Comparison of ENCODE assay signal across 26 cellular contexts in the genomic region with DNA sequence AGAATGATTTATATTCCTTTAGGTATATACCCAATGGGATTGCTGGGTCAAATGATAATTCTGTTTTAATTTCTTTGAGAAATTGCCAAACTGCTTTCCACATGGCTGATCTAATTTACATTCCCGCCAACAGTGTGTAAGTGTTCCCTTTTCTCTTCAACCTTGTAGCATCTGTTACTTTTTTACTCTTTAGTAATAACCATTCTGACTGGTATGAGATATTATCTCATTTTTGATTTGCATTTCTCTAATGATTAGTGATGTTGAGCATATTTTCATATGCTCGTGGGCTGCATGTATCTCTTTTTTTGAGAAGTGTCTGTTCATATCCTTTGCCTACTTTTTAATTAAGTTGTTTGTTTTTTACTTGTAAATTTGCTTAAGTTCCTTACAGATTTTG.
"Had no signal": no experiment of that assay in that cellular context is flagged by ENCODE, and none has a peak within 500 bp of the region (broad histone marks: within the 10 kb centered on the region; RNA-seq: fewer than 3 reads in every experiment).

No MANE protein-coding gene starts in this region.

- H3K36me3 Mint-ChIP-seq: naive thymus-derived CD8-positive, alpha-beta T cell; neural progenitor cell; stimulated activated memory B cell treated with anti-CD40 and anti-IgM and Interleukin-4, amounts not matched to agents 10 μg/mL and 1 μg/mL and 100 μg/mL, for 72 hours had no signal

- H3K79me2 ChIP-seq: parathyroid adenoma had no signal

- H3K9me3 Mint-ChIP-seq: nephron progenitor cell had no signal

- H2AFZ ChIP-seq: neural progenitor cell, parathyroid adenoma had no signal

- DNase-seq: islet precursor cell; left lung; lower lobe of right lung; mammary epithelial cell; mesenchymal stem cell; naive thymus-derived CD8-positive, alpha-beta T cell; nephron progenitor cell; occipital lobe; right lobe of liver; stimulated activated CD4-positive, alpha-beta T cell treated with anti-CD3 and anti-CD28 coated beads, Interleukin-1b, Interleukin-23, amount 100 ng/mL, for 48 hours; stimulated activated CD4-positive, alpha-beta T cell treated with anti-CD3 and anti-CD28 coated beads, Interleukin-2, amount 100 ng/mL, for 48 hours; stimulated activated CD4-positive, alpha-beta T cell treated with anti-CD3 and anti-CD28 coated beads, Interleukin-4, amount 100 ng/mL, for 4 hours; stimulated activated CD8-positive, alpha-beta memory T cell treated with anti-CD3 and anti-CD28 coated beads, Interleukin-4, amount 100 ng/mL, for 48 hours; stimulated activated naive CD4-positive, alpha-beta T cell treated with Interleukin-2 at 50 U/mL for 16 hours; stimulated activated naive CD8-positive, alpha-beta T cell treated with anti-CD3 and anti-CD28 coated beads, Interleukin-15, amount 100 ng/mL, for 72 hours; substantia nigra; upper lobe of left lung had no signal

- H3K9ac ChIP-seq: neural progenitor cell, parathyroid adenoma had no signal

- H3K4me1 ChIP-seq: left lung, lower lobe of right lung, neural progenitor cell, parathyroid adenoma, right atrium auricular region, right lobe of liver, tibial nerve, upper lobe of left lung, vagina had no signal

- H3K27me3 ChIP-seq: left lung, neural progenitor cell, neutrophil, right atrium auricular region, right lobe of liver, tibial nerve, upper lobe of left lung, vagina had no signal

- ATAC-seq: left lung; lower lobe of right lung; naive thymus-derived CD8-positive, alpha-beta T cell; right lobe of liver; stimulated activated memory B cell treated with anti-CD40 and anti-IgM and Interleukin-4, amounts not matched to agents 10 μg/mL and 1 μg/mL and 100 μg/mL, for 72 hours; stimulated activated naive CD8-positive, alpha-beta T cell treated with anti-CD3 and anti-CD28 coated beads, Interleukin-15, amount 100 ng/mL, for 72 hours had no signal

- H3K36me3 ChIP-seq: left lung, lower lobe of right lung, neural progenitor cell, neutrophil, right atrium auricular region, right lobe of liver, tibial nerve, upper lobe of left lung, vagina had no signal

- H3K27ac Mint-ChIP-seq: naive thymus-derived CD8-positive, alpha-beta T cell; nephron progenitor cell; neural progenitor cell; progenitor cell of endocrine pancreas; stimulated activated memory B cell treated with anti-CD40 and anti-IgM and Interleukin-4, amounts not matched to agents 10 μg/mL and 1 μg/mL and 100 μg/mL, for 72 hours; stimulated activated naive CD8-positive, alpha-beta T cell treated with anti-CD3 and anti-CD28 coated beads, Interleukin-15, amount 100 ng/mL, for 72 hours had no signal

- H3K4me2 ChIP-seq: neural progenitor cell, smooth muscle cell had no signal

- H3K4me1 Mint-ChIP-seq: naive thymus-derived CD8-positive, alpha-beta T cell; neural progenitor cell; stimulated activated memory B cell treated with anti-CD40 and anti-IgM and Interleukin-4, amounts not matched to agents 10 μg/mL and 1 μg/mL and 100 μg/mL, for 72 hours; stimulated activated naive CD8-positive, alpha-beta T cell treated with anti-CD3 and anti-CD28 coated beads, Interleukin-15, amount 100 ng/mL, for 72 hours had no signal

- H3K4me3 Mint-ChIP-seq: naive thymus-derived CD8-positive, alpha-beta T cell; nephron progenitor cell; neural progenitor cell; stimulated activated memory B cell treated with anti-CD40 and anti-IgM and Interleukin-4, amounts not matched to agents 10 μg/mL and 1 μg/mL and 100 μg/mL, for 72 hours; stimulated activated naive CD8-positive, alpha-beta T cell treated with anti-CD3 and anti-CD28 coated beads, Interleukin-15, amount 100 ng/mL, for 72 hours had no signal

- H3K9me3 ChIP-seq: lower lobe of right lung, neutrophil, right lobe of liver, upper lobe of left lung, vagina had no signal

- H3K27ac ChIP-seq: left lung, lower lobe of right lung, neural progenitor cell, neutrophil, parathyroid adenoma, right atrium auricular region, right lobe of liver, tibial nerve, upper lobe of left lung, vagina had no signal

- H3K4me3 ChIP-seq: left lung, lower lobe of right lung, neural progenitor cell, right atrium auricular region, right lobe of liver, smooth muscle cell, tibial nerve, upper lobe of left lung, vagina had no signal

- H3K27me3 Mint-ChIP-seq: naive thymus-derived CD8-positive, alpha-beta T cell; progenitor cell of endocrine pancreas; stimulated activated memory B cell treated with anti-CD40 and anti-IgM and Interleukin-4, amounts not matched to agents 10 μg/mL and 1 μg/mL and 100 μg/mL, for 72 hours; stimulated activated naive CD8-positive, alpha-beta T cell treated with anti-CD3 and anti-CD28 coated beads, Interleukin-15, amount 100 ng/mL, for 72 hours had no signal
